9 cellular contexts compared by ENCODE assay signal in genomic region chr17:79812206-79812968, GRCh38. TPM values are rescaled to one million over a fixed set of nuclear protein-coding genes. Genes with fewer than 3 reads are reported as not detected.
DNase-seq lines count a peak whose midpoint lies in the region; ATAC-seq, FAIRE-seq and TF ChIP-seq lines count a peak whose summit lies in the region.
"Had no signal": no experiment of that assay in that cellular context is flagged by ENCODE, and none has a peak within 500 bp of the region (broad histone marks: within the 10 kb centered on the region; RNA-seq: fewer than 3 reads in every experiment).

No MANE protein-coding gene starts in this region.

- peaks cover 39% of the 10 kb centered on the region for H3K4me1 Mint-ChIP-seq in activated CD8-positive, alpha-beta T cell treated with anti-CD3 and anti-CD28 coated beads, Interleukin-2, amount 10 ng/mL, durations not matched to agents 7 days and 5 days (ENCODE audit: low read depth)

- H3K4me3 Mint-ChIP-seq in activated CD8-positive, alpha-beta T cell treated with anti-CD3 and anti-CD28 coated beads, Interleukin-2, amount 10 ng/mL, durations not matched to agents 7 days and 5 days, result peak overlapping the region; percentile 40

- H3K36me3 Mint-ChIP-seq in activated CD8-positive, alpha-beta T cell treated with anti-CD3 and anti-CD28 coated beads, Interleukin-2, amount 10 ng/mL, durations not matched to agents 7 days and 5 days (ENCODE audit: low read depth), result peaks cover 2% of the 10 kb centered on the region

- peaks cover 62% of the 10 kb centered on the region for H3K27me3 Mint-ChIP-seq in activated CD8-positive, alpha-beta T cell treated with anti-CD3 and anti-CD28 coated beads, Interleukin-2, amount 10 ng/mL, durations not matched to agents 7 days and 5 days (ENCODE audit: low read depth)

- dilution Hi-C loops in keratinocyte (cut with MboI; ENCODE audit: extremely low pct_ligation_motif_present, low sequenced_read_pairs), result no loop called here

- POLR2A ChIA-PET in A549 (lab: Yijun Ruan, JAX), result interaction anchor here (0.9 to 6.6 kb wide), 6 partner anchors 15 to 32 kb away, joined by 5 to 84 read pairs (median 34); partner anchors contain the start of genes CBX4 and CBX8
- POLR2A ChIA-PET in activated CD8-positive, alpha-beta T cell treated with anti-CD3 and anti-CD28 coated beads, Interleukin-2, amount 10 ng/mL, durations not matched to agents 7 days and 5 days (lab: Charles Lee), result interaction anchor here (1.3 to 1.7 kb wide), 3 partner anchors 8 to 27 kb away, joined by 4 to 11 read pairs (median 6); partner anchors contain the start of gene CBX4

- no peak overlapping the region for H3K9ac ChIP-seq in keratinocyte (ENCODE audit: control insufficient read depth, extremely low read depth, insufficient read depth, low read length)

- H3K9me3 ChIP-seq in A549, result no peaks in the 10 kb centered on the region
- H3K9me3 ChIP-seq in keratinocyte (ENCODE audit: control insufficient read depth, low read depth, low read length), result no peaks in the 10 kb centered on the region
- H3K9me3 ChIP-seq: ovary had no signal

- H3K4me1 ChIP-seq in A549 (peaks cover 40% of the 10 kb centered on the region), keratinocyte (ENCODE audit: control insufficient read depth, extremely low read depth, insufficient read depth, low read length) (peaks cover 5% of the 10 kb centered on the region)

- no peaks in the 10 kb centered on the region for H3K36me3 ChIP-seq in GM06990 (ENCODE audit: control insufficient read depth, insufficient read depth, low read length)
- no peaks in the 10 kb centered on the region for H3K36me3 ChIP-seq in keratinocyte (ENCODE audit: control insufficient read depth in 2 of 2, extremely low read depth in 1 of 2, insufficient read depth in 2 of 2, low read length in 2 of 2)
- H3K36me3 ChIP-seq: ovary had no signal

- WGBS in A549 (ENCODE audit: missing lambda C conversion rate), result 75% methylated on average over 42 of the region's 53 CpGs

- H3K27me3 ChIP-seq in GM06990 (replicated peaks; ENCODE audit: control insufficient read depth, insufficient read depth, low read length), result peaks cover 23% of the 10 kb centered on the region
- H3K27me3 ChIP-seq in keratinocyte (ENCODE audit: control insufficient read depth, extremely low read depth, insufficient read depth, low read length), result peaks cover 89% of the 10 kb centered on the region

- CTCF ChIA-PET in A549 (lab: Yijun Ruan, JAX), result interaction anchor here (0.6 to 39.8 kb wide), 23 partner anchors 4 to 1386 kb away, joined by 3 to 1281 read pairs (median 9); partner anchors contain the start of genes CBX2, CBX4 and CBX8
- CTCF ChIA-PET in activated CD8-positive, alpha-beta T cell treated with anti-CD3 and anti-CD28 coated beads, Interleukin-2, amount 10 ng/mL, durations not matched to agents 7 days and 5 days (lab: Charles Lee), result interaction anchor here (0.7 to 10.5 kb wide), 11 partner anchors 9 to 267 kb away, joined by 3 to 94 read pairs (median 4); partner anchors contain the start of gene CBX4

- H3K4me3 ChIP-seq in A549 (peak overlapping the region; percentile 77), GM06990 (replicated peaks; ENCODE audit: low read depth, low read length) (peak overlapping the region; percentile 47), keratinocyte (ENCODE audit: control insufficient read depth in 2 of 3, extremely low read depth in 1 of 3, insufficient read depth in 2 of 3, low read depth in 1 of 3, low read length in 3 of 3) (peak overlapping the region in 2 of 3 experiments; percentile 35 to 38)

- H3K9me3 Mint-ChIP-seq in activated CD8-positive, alpha-beta T cell treated with anti-CD3 and anti-CD28 coated beads, Interleukin-2, amount 10 ng/mL, durations not matched to agents 7 days and 5 days (ENCODE audit: insufficient read depth), result no peaks in the 10 kb centered on the region

- no peak overlapping the region for H2AFZ ChIP-seq in keratinocyte (ENCODE audit: control insufficient read depth, low read length)

- H3K27ac ChIP-seq in A549 (peak overlapping the region; percentile 95 to 99), keratinocyte (ENCODE audit: control insufficient read depth, insufficient read depth, low read length) (no peak overlapping the region)
- H3K27ac ChIP-seq: ovary had no signal

- ATAC-seq in A549 (no peak), HG03045 (IDR thresholded peaks at IDR 0.05; ENCODE audit: unreplicated experiment) (no peak)
- ATAC-seq in activated CD8-positive, alpha-beta T cell treated with anti-CD3 and anti-CD28 coated beads, Interleukin-2, amount 10 ng/mL, durations not matched to agents 7 days and 5 days, result no peak

- no peaks in the 10 kb centered on the region for H3K9me1 ChIP-seq in keratinocyte (ENCODE audit: control insufficient read depth, extremely low read depth, insufficient read depth, low read length)

- H3K4me2 ChIP-seq in A549 (peak overlapping the region; percentile 94), keratinocyte (ENCODE audit: control insufficient read depth, extremely low read depth, insufficient read depth, low read depth, low read length) (peak overlapping the region; percentile 73)

- no peak for TF ChIP-seq RAD21 in A549 (conservative IDR thresholded peaks at IDR 0.05 in 1 of 2, IDR thresholded peaks at IDR 0.05 in 1 of 2)

- FAIRE-seq in A549 (lab: Jason Lieb, UNC) (no peak), keratinocyte (lab: Jason Lieb, UNC) (no peak)

- no peaks in the 10 kb centered on the region for H3K79me2 ChIP-seq in keratinocyte (ENCODE audit: control insufficient read depth, insufficient read depth, low read length)

- no peak for TF ChIP-seq EP300 in A549 (IDR thresholded peaks at IDR 0.05)

- TF ChIP-seq CTCF in A549 (IDR thresholded peaks at IDR 0.05), result no peak
- no peak for TF ChIP-seq CTCF in GM06990 (IDR thresholded peaks at IDR 0.05; ENCODE audit: insufficient read depth, low read length, poor library complexity, severe bottlenecking)
- TF ChIP-seq CTCF in keratinocyte (optimal IDR thresholded peaks at IDR 0.05 in 1 of 3, IDR thresholded peaks at IDR 0.05 in 1 of 3, conservative IDR thresholded peaks at IDR 0.05 in 1 of 3; ENCODE audit: extremely low read depth in 1 of 3, insufficient read depth in 2 of 3, low read length in 3 of 3), result no peak

- peaks cover 2% of the 10 kb centered on the region for H4K20me1 ChIP-seq in keratinocyte (ENCODE audit: control insufficient read depth, extremely low read depth, insufficient read depth, low read length)

- DNase-seq in A549 (ENCODE audit: low read depth in 1 of 2, low spot score in 1 of 2) (no peak), GM06990 (ENCODE audit: extremely low read depth, insufficient read length) (no peak), keratinocyte (ENCODE audit: low read depth, low spot score) (no peak), AML-193 (lab: John Stamatoyannopoulos, UW) (no peak), MV-4-11 (lab: John Stamatoyannopoulos, UW) (no peak), AG08395 (ENCODE audit: low spot score) (no peak)
- DNase-seq in activated CD8-positive, alpha-beta T cell treated with anti-CD3 and anti-CD28 coated beads, Interleukin-2, amount 10 ng/mL, durations not matched to agents 7 days and 5 days, result no peak
- DNase-seq: ovary had no signal

- H3K27ac Mint-ChIP-seq in activated CD8-positive, alpha-beta T cell treated with anti-CD3 and anti-CD28 coated beads, Interleukin-2, amount 10 ng/mL, durations not matched to agents 7 days and 5 days, result no peak overlapping the region

- TF ChIP-seq POLR2A in A549 (IDR thresholded peaks at IDR 0.05; ENCODE audit: low read length), result no peak

RNA-seq across cellular contexts. Expression of gene CBX8, which starts 15.5 kb away (rescaled TPM):
- 1.5 and 2.8 TPM in 2 replicates for polyA plus RNA-seq in A549 (2011; rRNA removed)
- polyA plus RNA-seq in A549 (2012; cell fraction: cytosol; rRNA removed), result 3.5 and 3.8 TPM in 2 replicates
- 4.8 and 7.2 TPM in 2 replicates for polyA plus RNA-seq in A549 (2012; cell fraction: nucleus; rRNA removed)
- 11.0 to 13.1 TPM (median 11.9 TPM) in 3 replicates for polyA plus RNA-seq in A549 (2017; fragmentation: RNase III; extraction: RNeasy Plus Mini Kit Qiagen cat#74134 plus additional on column Dnase treatment)
- polyA minus RNA-seq in A549 (2011; rRNA and poly(A)+ RNA removed), result 2.5 and 2.8 TPM in 2 replicates
- total RNA-seq in activated CD8-positive, alpha-beta T cell treated with anti-CD3 and anti-CD28 coated beads, Interleukin-2, amount 10 ng/mL, durations not matched to agents 7 days and 5 days, result 1 to 10 TPM; 8.6 to 9.4 TPM
- polyA plus RNA-seq in keratinocyte, result 0.22 to 0.49 TPM (median 0.24 TPM) in 3 replicates
- 0.31 TPM for polyA plus RNA-seq in keratinocyte (2011; ENCODE audit: low read depth)
- polyA plus RNA-seq in keratinocyte (2011; cell fraction: cytosol; rRNA removed), result 0.29 and 0.86 TPM in 2 replicates
- polyA plus RNA-seq in keratinocyte (2011; cell fraction: nucleus; rRNA removed), result 0.67 and 1.5 TPM in 2 replicates
- polyA plus RNA-seq in keratinocyte (2012; ENCODE audit: low replicate concordance), result 2.2 and 2.8 TPM in 2 replicates
- 0.13 to 0.38 TPM (median 0.36 TPM) in 3 replicates for polyA minus RNA-seq in keratinocyte
- not detected for polyA minus RNA-seq in keratinocyte (2011; cell fraction: cytosol; rRNA and poly(A)+ RNA removed)
- polyA minus RNA-seq in keratinocyte (2011; cell fraction: nucleus; rRNA and poly(A)+ RNA removed), result 0.53 and 1.9 TPM in 2 replicates

RNA-seq across cellular contexts. Expression of gene CBX4, which starts 26.9 kb away (rescaled TPM):
- polyA plus RNA-seq in A549 (2011; rRNA removed), result 21.9 and 34.1 TPM in 2 replicates
- 31.9 and 46.3 TPM in 2 replicates for polyA plus RNA-seq in A549 (2012; cell fraction: cytosol; rRNA removed)
- polyA plus RNA-seq in A549 (2012; cell fraction: nucleus; rRNA removed), result 48.9 and 61.8 TPM in 2 replicates
- polyA plus RNA-seq in A549 (2017; fragmentation: RNase III; extraction: RNeasy Plus Mini Kit Qiagen cat#74134 plus additional on column Dnase treatment), result 25.9 to 31.9 TPM (median 31.0 TPM) in 3 replicates
- 20.6 and 27.0 TPM in 2 replicates for polyA minus RNA-seq in A549 (2011; rRNA and poly(A)+ RNA removed)
- total RNA-seq in activated CD8-positive, alpha-beta T cell treated with anti-CD3 and anti-CD28 coated beads, Interleukin-2, amount 10 ng/mL, durations not matched to agents 7 days and 5 days, result 10 to 100 TPM; 50.3 to 57.2 TPM
- polyA plus RNA-seq in keratinocyte, result 5.4 to 11.0 TPM (median 7.0 TPM) in 3 replicates
- polyA plus RNA-seq in keratinocyte (2011; ENCODE audit: low read depth), result 26.5 TPM
- polyA plus RNA-seq in keratinocyte (2011; cell fraction: cytosol; rRNA removed), result 3.5 and 6.7 TPM in 2 replicates
- 9.5 and 9.7 TPM in 2 replicates for polyA plus RNA-seq in keratinocyte (2011; cell fraction: nucleus; rRNA removed)
- 8.2 and 21.9 TPM in 2 replicates for polyA plus RNA-seq in keratinocyte (2012; ENCODE audit: low replicate concordance)
- 1.8 to 6.5 TPM (median 2.7 TPM) in 3 replicates for polyA minus RNA-seq in keratinocyte
- 17.5 TPM for polyA minus RNA-seq in keratinocyte (2011; cell fraction: cytosol; rRNA and poly(A)+ RNA removed)
- 12.8 and 12.9 TPM in 2 replicates for polyA minus RNA-seq in keratinocyte (2011; cell fraction: nucleus; rRNA and poly(A)+ RNA removed)

RNA-seq across cellular contexts. Expression of gene CBX2, which starts 34.4 kb away (rescaled TPM):
- 7.4 and 8.2 TPM in 2 replicates for polyA plus RNA-seq in A549 (2011; rRNA removed)
- polyA plus RNA-seq in A549 (2012; cell fraction: cytosol; rRNA removed), result 14.4 and 18.3 TPM in 2 replicates
- 29.6 and 34.9 TPM in 2 replicates for polyA plus RNA-seq in A549 (2012; cell fraction: nucleus; rRNA removed)
- 13.6 to 16.4 TPM (median 14.9 TPM) in 3 replicates for polyA plus RNA-seq in A549 (2017; fragmentation: RNase III; extraction: RNeasy Plus Mini Kit Qiagen cat#74134 plus additional on column Dnase treatment)
- polyA minus RNA-seq in A549 (2011; rRNA and poly(A)+ RNA removed), result 11.6 and 13.7 TPM in 2 replicates
- total RNA-seq in activated CD8-positive, alpha-beta T cell treated with anti-CD3 and anti-CD28 coated beads, Interleukin-2, amount 10 ng/mL, durations not matched to agents 7 days and 5 days, result 10 to 100 TPM; 16.2 to 16.5 TPM
- polyA plus RNA-seq in keratinocyte, result 1.7 to 2.3 TPM (median 1.8 TPM) in 3 replicates
- polyA plus RNA-seq in keratinocyte (2011; ENCODE audit: low read depth), result 0.32 TPM
- polyA plus RNA-seq in keratinocyte (2011; cell fraction: cytosol; rRNA removed), result 1.1 and 1.8 TPM in 2 replicates
- polyA plus RNA-seq in keratinocyte (2011; cell fraction: nucleus; rRNA removed), result 3.6 and 4.7 TPM in 2 replicates
- polyA plus RNA-seq in keratinocyte (2012; ENCODE audit: low replicate concordance), result 0.93 and 2.2 TPM in 2 replicates
- 2.2 to 3.3 TPM (median 2.4 TPM) in 3 replicates for polyA minus RNA-seq in keratinocyte
- 2.3 TPM for polyA minus RNA-seq in keratinocyte (2011; cell fraction: cytosol; rRNA and poly(A)+ RNA removed)
- polyA minus RNA-seq in keratinocyte (2011; cell fraction: nucleus; rRNA and poly(A)+ RNA removed), result 2.2 and 3.3 TPM in 2 replicates
